8 cellular contexts compared by ENCODE assay signal in the genomic region with DNA sequence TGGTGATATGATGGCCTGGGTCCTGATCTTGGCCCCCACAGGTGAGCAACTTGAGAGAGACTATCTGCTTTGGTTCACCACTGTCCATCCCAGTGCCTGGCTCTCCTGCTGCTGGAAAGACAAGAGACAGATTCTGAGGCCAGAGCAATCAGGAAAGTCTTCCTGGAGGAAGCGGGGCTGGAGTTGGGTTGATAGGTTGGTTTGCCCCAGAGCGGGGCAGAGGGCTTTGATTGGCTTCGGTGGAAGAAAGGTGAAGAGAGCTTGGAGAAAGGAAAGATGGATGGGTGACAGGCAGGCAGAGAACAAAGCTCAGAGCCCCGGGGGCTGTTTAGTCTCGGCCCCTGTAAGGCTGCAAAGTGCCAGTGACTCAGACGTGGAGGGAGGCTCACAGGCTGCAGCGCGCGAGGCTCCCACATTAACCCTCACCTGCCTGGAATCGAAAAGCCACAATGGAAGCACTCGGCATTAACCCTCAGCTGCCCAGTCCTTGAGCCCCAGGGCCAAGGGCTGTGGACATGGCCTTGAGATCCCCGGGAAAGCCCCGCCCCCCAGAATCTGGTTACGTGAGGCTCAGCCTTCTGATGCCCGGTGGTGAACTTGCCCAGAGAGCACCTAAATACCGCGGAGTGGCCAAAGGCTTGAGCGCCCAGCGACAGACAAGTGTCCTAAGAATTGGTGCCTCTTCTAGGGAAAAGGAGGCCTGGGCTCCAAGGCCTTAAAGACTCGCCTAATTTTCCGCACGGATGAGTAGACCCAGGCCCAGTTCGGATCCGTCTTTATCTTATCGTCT. TPM values are rescaled to one million over a fixed set of nuclear protein-coding genes. Genes with fewer than 3 reads are reported as not detected.
DNase-seq lines count a peak whose midpoint lies in the region; ATAC-seq and TF ChIP-seq lines count a peak whose summit lies in the region.

No MANE protein-coding gene starts in this region.

- no peaks in the 10 kb centered on the region for H3K27me3 ChIP-seq in upper lobe of left lung

- H3K27ac ChIP-seq in cingulate gyrus (ENCODE audit: low read depth, low read length) (peak overlapping the region; percentile 94), upper lobe of left lung (peak overlapping the region; percentile 84 to 96 (median 91))

- no peak for TF ChIP-seq CTCF in upper lobe of left lung (IDR thresholded peaks at IDR 0.05)

- no peak for TF ChIP-seq EP300 in upper lobe of left lung (IDR thresholded peaks at IDR 0.05)

- peaks cover 27 to 42% (median 32%) of the 10 kb centered on the region in 4 donors for H3K4me1 ChIP-seq in upper lobe of left lung

- TF ChIP-seq POLR2A in upper lobe of left lung (IDR thresholded peaks at IDR 0.05): no peak

- DNase-seq in EL (peak; percentile 73), NCI-H226 (peak; percentile 81), lung microvascular endothelial cell (ENCODE audit: low read depth in 2 of 2) (peak; percentile 26 to 53), upper lobe of left lung (peak in 1 of 2 donors; percentile 85), NCI-H2081 (lab: John Stamatoyannopoulos, UW) (no peak)

- ATAC-seq in upper lobe of left lung (ENCODE audit: low FRiP score in 2 of 2) (peak; percentile 27 to 52), GM21786 (IDR thresholded peaks at IDR 0.05; ENCODE audit: unreplicated experiment) (no peak), GM19395 (IDR thresholded peaks at IDR 0.05; ENCODE audit: unreplicated experiment) (no peak)

- H3K4me3 ChIP-seq in upper lobe of left lung: peak overlapping the region; percentile 70 to 95 (median 87)

- WGBS in upper lobe of left lung, 2 donors: 14 to 18% methylated on average over 19 to 25 of the region's 25 CpGs

- no peaks in the 10 kb centered on the region for H3K9me3 ChIP-seq in upper lobe of left lung

- no peaks in the 10 kb centered on the region for H3K36me3 ChIP-seq in upper lobe of left lung

RNA-seq across cellular contexts. Expression of gene CPNE2, which starts 1.0 kb away (rescaled TPM):
- total RNA-seq in lung microvascular endothelial cell: 41.0 and 41.5 TPM in 2 replicates
- total RNA-seq in upper lobe of left lung: 10 to 100 TPM; 39.4 to 58.7 (median 53.1) TPM

Comparison
In these comparisons a context has a peak if more than half of its experiments do, and no peak if none do; other contexts are left out.
1. DNase-seq: peak in EL (single experiment), NCI-H226 (single experiment) and lung microvascular endothelial cell (2 of 2); none in NCI-H2081 (0 of 2).
2. ATAC-seq: peak in upper lobe of left lung (2 of 2); none in GM21786 (single experiment) and GM19395 (single experiment).